In genomic region chr15:59819047-59819446, GRCh38 we compare ENCODE assay signal across 17 cellular contexts.
"Had no signal": no experiment of that assay in that cellular context is flagged by ENCODE, and none has a peak within 500 bp of the region (broad histone marks: within the 10 kb centered on the region; RNA-seq: fewer than 3 reads in every experiment).

No MANE protein-coding gene starts in this region.

- H3K9me3 ChIP-seq: body of pancreas, mucosa of descending colon, pancreas, stomach, vagina had no signal

- ATAC-seq: activated T-cell treated with anti-CD3 and anti-CD28 coated beads, Interleukin-2, amount 50 U/mL, for 4 hours; body of pancreas; effector memory CD8-positive, alpha-beta T cell; mucosa of descending colon; pancreas; sciatic nerve; stimulated activated effector memory CD8-positive, alpha-beta T cell treated with anti-CD3 and anti-CD28 coated beads, Interleukin-12 subunit alpha, Interleukin-12 subunit beta, amount 100 ng/mL, for 72 hours had no signal

- H3K27me3 ChIP-seq: vagina had no signal

- H3K27ac ChIP-seq: body of pancreas, pancreas, stomach, vagina had no signal

- H3K36me3 ChIP-seq: pancreas, stomach, vagina had no signal

- H3K4me1 ChIP-seq: body of pancreas, pancreas, stomach, vagina had no signal

- H3K4me3 ChIP-seq: body of pancreas, mucosa of descending colon, pancreas, stomach, vagina had no signal

- DNase-seq: activated CD4-positive, alpha-beta T cell treated with anti-CD3 and anti-CD28 coated beads, Interleukin-2, amount 10 ng/mL, durations not matched to agents 24 days and 14 days; activated CD8-positive, alpha-beta memory T cell treated with anti-CD3 and anti-CD28 coated beads, Interleukin-2, amount 50 U/mL, for 4 hours; activated naive CD4-positive, alpha-beta T cell treated with anti-CD3 and anti-CD28 coated beads for 36 hours; activated T-cell treated with anti-CD3 and anti-CD28 coated beads, Interleukin-2, amount 50 U/mL, for 4 hours; body of pancreas; dermis blood vessel endothelial cell; effector memory CD8-positive, alpha-beta T cell; mesenchymal stem cell; mucosa of descending colon; naive B cell; pancreas; stimulated activated CD4-positive, alpha-beta T cell treated with anti-CD3 and anti-CD28 coated beads, Interleukin-4, amount 100 ng/mL, for 24 hours; stomach; trophoblast cell had no signal
